Comparison of ENCODE assay signal across 14 cellular contexts in the genomic region with DNA sequence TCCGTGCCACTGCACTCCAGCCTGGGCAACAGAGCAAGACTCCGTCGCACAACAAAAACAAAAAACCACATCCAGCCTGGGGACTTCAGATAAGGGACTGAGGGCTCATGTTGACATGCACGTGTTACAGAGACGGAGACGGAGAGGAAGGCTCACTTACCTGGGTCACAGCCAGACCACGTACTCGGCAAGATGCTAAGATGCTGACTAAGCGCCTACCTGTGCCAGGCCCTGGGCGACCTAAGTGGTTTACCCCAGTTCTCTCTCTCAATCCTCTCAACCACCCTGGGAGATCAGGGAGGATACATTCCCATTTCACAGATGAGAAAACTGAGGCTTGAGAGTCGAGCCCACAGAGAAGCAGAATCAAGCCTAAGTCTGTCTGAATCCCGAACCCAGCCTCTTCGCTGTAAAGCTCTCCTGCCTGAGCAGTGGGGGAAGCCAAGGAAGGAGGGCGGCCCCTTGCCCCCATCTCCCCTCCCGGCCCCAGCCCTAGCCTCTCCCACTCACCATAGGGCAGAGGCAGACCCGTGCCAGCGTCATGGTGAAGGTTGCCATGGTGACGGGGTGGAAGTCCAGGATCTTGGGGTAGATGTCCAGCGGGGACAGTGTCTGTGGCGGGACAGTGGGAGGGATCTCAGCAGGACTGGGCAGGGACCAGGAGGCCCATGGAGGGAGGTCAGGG. TPM values are rescaled to one million over a fixed set of nuclear protein-coding genes. Genes with fewer than 3 reads are reported as not detected.
DNase-seq lines count a peak whose midpoint lies in the region; ATAC-seq, FAIRE-seq and TF ChIP-seq lines count a peak whose summit lies in the region.
"Had no signal": no experiment of that assay in that cellular context is flagged by ENCODE, and none has a peak within 500 bp of the region (broad histone marks: within the 10 kb centered on the region; RNA-seq: fewer than 3 reads in every experiment).

No MANE protein-coding gene starts in this region.

- no peak overlapping the region for H3K4me3 ChIP-seq in H7 (ENCODE audit: insufficient read depth, low read depth, low read length)
- no peak overlapping the region for H3K4me3 ChIP-seq in H1 (ENCODE audit: extremely low read depth in 1 of 4, insufficient read depth in 2 of 4, low read depth in 3 of 4, low read length in 4 of 4)
- H3K4me3 ChIP-seq in mucosa of descending colon = no peak overlapping the region
- no peak overlapping the region for H3K4me3 ChIP-seq in heart right ventricle
- H3K4me3 ChIP-seq: Peyer's patch had no signal

- no peaks in the 10 kb centered on the region for H3K79me2 ChIP-seq in H1 (ENCODE audit: control insufficient read depth in 1 of 2, insufficient read depth in 2 of 2, low read length in 2 of 2)

- no peaks in the 10 kb centered on the region for H3K23me2 ChIP-seq in H1 (ENCODE audit: low read depth, low read length)

- H3K4me2 ChIP-seq in H1 (ENCODE audit: insufficient read depth in 1 of 2, low read depth in 2 of 2, low read length in 2 of 2) = no peak overlapping the region

- H3K18ac ChIP-seq in H1 (ENCODE audit: extremely low read depth, low read length) = no peak overlapping the region

- no peak overlapping the region for H2BK12ac ChIP-seq in H1 (ENCODE audit: low read depth, low read length)

- CTCF ChIA-PET in H1 (lab: Charles Lee; ENCODE audit: partially characterized antibody) = interaction anchor here (1.2 to 1.3 kb wide), 2 partner anchors 12 to 28 kb away, joined by 3 read pairs; no protein-coding TSS in a partner anchor

- no peak overlapping the region for H3K56ac ChIP-seq in H1 (replicated peaks; ENCODE audit: insufficient read length, low read depth, low read length)

- no peak for TF ChIP-seq EP300 in H1 (IDR thresholded peaks at IDR 0.05; ENCODE audit: borderline replicate concordance in 1 of 2, low read depth in 2 of 2, low read length in 2 of 2)

- H3K9me3 ChIP-seq in H1 (ENCODE audit: insufficient read depth in 2 of 2, low read depth in 1 of 2, low read length in 1 of 2) = no peaks in the 10 kb centered on the region
- no peaks in the 10 kb centered on the region for H3K9me3 ChIP-seq in mucosa of descending colon
- H3K9me3 ChIP-seq in heart right ventricle = no peaks in the 10 kb centered on the region
- H3K9me3 ChIP-seq: Peyer's patch had no signal

- FAIRE-seq in H1 (lab: Jason Lieb, UNC) = no peak

- no peak for ATAC-seq in mucosa of descending colon
- no peak for ATAC-seq in heart right ventricle
- ATAC-seq: CD8-positive, alpha-beta T cell had no signal

- H3K4me1 ChIP-seq in H1 (replicated peaks in 1 of 4; ENCODE audit: control insufficient read depth in 3 of 4, insufficient read depth in 4 of 4, low read length in 3 of 4) (no peaks in the 10 kb centered on the region), mucosa of descending colon (ENCODE audit: low read depth) (no peaks in the 10 kb centered on the region), heart right ventricle (no peaks in the 10 kb centered on the region)
- H3K4me1 ChIP-seq: Peyer's patch had no signal

- no peak overlapping the region for H4K5ac ChIP-seq in H1 (ENCODE audit: insufficient read length, low read depth, low read length)

- peaks cover 0 to 30% of the 10 kb centered on the region in 2 experiments for H4K20me1 ChIP-seq in H1 (replicated peaks in 1 of 2; ENCODE audit: control insufficient read depth in 1 of 2, insufficient read depth in 2 of 2, low read length in 2 of 2)

- H2AFZ ChIP-seq in H1 (ENCODE audit: low read length) = no peak overlapping the region

- H3K4ac ChIP-seq in H1 (replicated peaks; ENCODE audit: insufficient read length, low read depth, low read length) = no peak overlapping the region

- intact Hi-C loops in mucosa of descending colon (cut with DNase I, micrococcal nuclease) = no loop called here
- intact Hi-C loops in heart right ventricle (cut with DNase I) = no loop called here

- no peak overlapping the region for H2BK5ac ChIP-seq in H1 (ENCODE audit: low read depth, low read length)

- peaks cover 2% of the 10 kb centered on the region; the same call in 1 of the 2 replicates for H3K79me1 ChIP-seq in H1 (ENCODE audit: low read depth, low read length)

- H2BK15ac ChIP-seq in H1 (ENCODE audit: low read length) = no peak overlapping the region

- POLR2A ChIA-PET in H1 (lab: Charles Lee; ENCODE audit: partially characterized antibody) = interaction anchor here (1.6 to 3.1 kb wide), 2 partner anchors 8 to 10 kb away, joined by 5 to 25 read pairs; no protein-coding TSS in a partner anchor

- no peak overlapping the region for H2BK20ac ChIP-seq in H1 (ENCODE audit: low read length)

- H3K14ac ChIP-seq in H1 (ENCODE audit: insufficient read length) = no peak overlapping the region

- no peak overlapping the region for H2BK120ac ChIP-seq in H1 (replicated peaks; ENCODE audit: low read depth, low read length)

- no peak overlapping the region for H3K27ac ChIP-seq in H1 (ENCODE audit: low read depth, low read length)
- H3K27ac ChIP-seq in heart right ventricle = no peak overlapping the region
- H3K27ac ChIP-seq: Peyer's patch had no signal

- no peak overlapping the region for H2AK5ac ChIP-seq in H1 (ENCODE audit: low read depth, low read length)

- no peak overlapping the region for H3K9ac ChIP-seq in H1 (replicated peaks in 1 of 4; ENCODE audit: extremely low read depth in 1 of 4, low read depth in 3 of 4, low read length in 3 of 4)

- no peak overlapping the region for H4K91ac ChIP-seq in H1 (replicated peaks; ENCODE audit: insufficient read length, low read length)

- no peak overlapping the region for H3K23ac ChIP-seq in H1 (ENCODE audit: insufficient read length)

- no peak for TF ChIP-seq CTCF in H1 (IDR thresholded peaks at IDR 0.05; ENCODE audit: control extremely low read depth in 1 of 3, insufficient read depth in 1 of 3, low read depth in 1 of 3, low read length in 3 of 3)
- no peak for TF ChIP-seq CTCF in mucosa of descending colon (IDR thresholded peaks at IDR 0.05)
- TF ChIP-seq CTCF in heart right ventricle (IDR thresholded peaks at IDR 0.05) = no peak

- peaks cover 62% of the 10 kb centered on the region for H3K36me3 ChIP-seq in H7 (replicated peaks; ENCODE audit: control insufficient read depth, insufficient read depth, low read length)
- H3K36me3 ChIP-seq in H1 (ENCODE audit: control insufficient read depth in 2 of 4, insufficient read depth in 4 of 4, low read length in 3 of 4) = peaks cover 27 to 72% (median 56%) of the 10 kb centered on the region in 4 experiments
- no peaks in the 10 kb centered on the region for H3K36me3 ChIP-seq in mucosa of descending colon (ENCODE audit: low read depth)
- H3K36me3 ChIP-seq in heart right ventricle = peaks cover 0 to 97% (median 8%) of the 10 kb centered on the region in 9 donors

- H3K27me3 ChIP-seq in H7 (ENCODE audit: control insufficient read depth, insufficient read depth, low read length) (no peaks in the 10 kb centered on the region), H1 (replicated peaks in 1 of 4; ENCODE audit: control insufficient read depth in 3 of 4, extremely low read depth in 1 of 4, insufficient read depth in 3 of 4, low read length in 3 of 4) (no peaks in the 10 kb centered on the region), heart right ventricle (no peaks in the 10 kb centered on the region)
- H3K27me3 ChIP-seq: Peyer's patch had no signal

- 95% methylated on average over 17 of the region's 20 CpGs; no CpG with 5 or more reads in 1 of the 2 experiments for WGBS in H1 (ENCODE audit: extremely low coverage in 1 of 2, insufficient coverage in 1 of 2, insufficient read length in 1 of 2, insufficient replicate concordance in 2 of 2, low coverage in 1 of 2, low lambda C conversion rate in 2 of 2, missing lambda C conversion rate in 1 of 2), 2 experiments
- WGBS in heart right ventricle, 2 donors = 92 to 93% methylated on average over 20 of the region's 20 CpGs

- H4K8ac ChIP-seq in H1 (ENCODE audit: extremely low read depth, insufficient read depth, low read length) = no peak overlapping the region

- no peak for TF ChIP-seq RAD21 in H1 (IDR thresholded peaks at IDR 0.05 in 1 of 2, conservative IDR thresholded peaks at IDR 0.05 in 1 of 2; ENCODE audit: low read depth in 2 of 2, low read length in 2 of 2)

- TF ChIP-seq POLR2A in H1 (IDR thresholded peaks at IDR 0.05; ENCODE audit: control extremely low read depth in 1 of 2, low read depth in 2 of 2, low read length in 2 of 2) = no peak

- DNase-seq in H7 (peak; percentile 30), H1 (ENCODE audit: low read depth in 1 of 2, low spot score in 2 of 2) (no peak), mucosa of descending colon (no peak), heart right ventricle (no peak)
- DNase-seq: CD8-positive, alpha-beta T cell; GF-D8; NCI-H1048; NCI-H146; NCI-H2081 treated with DMSO at 0.1 percent for 48 hours; NCI-H524; Peyer's patch; SHP77 treated with DMSO at 0.1 percent for 48 hours had no signal

RNA-seq across cellular contexts. Expression of a gene that starts 13.5 kb away (rescaled TPM):
- 48.7 and 54.2 TPM in 2 replicates for total RNA-seq in H7 (2014; rRNA removed; shearing (Covaris generic))
- 93.4 and 107 TPM in 2 replicates for total RNA-seq in H1 (2021; fragmentation: NEBNext Ultra II Directional; extraction: Animal tissue kit (Norgen Biotek cat#: 25700))
- polyA plus RNA-seq in H1 (2011; rRNA removed) = 117 and 197 TPM in 2 replicates
- polyA plus RNA-seq in H1 (2011; cell fraction: cytosol; rRNA removed) = 88.3 TPM
- 444 TPM for polyA plus RNA-seq in H1 (2011; cell fraction: nucleus; rRNA removed)
- polyA plus RNA-seq in H1 (2012, experiment 1 of 2) = 88.6 to 99.0 TPM (median 95.0 TPM) in 4 replicates
- polyA plus RNA-seq in H1 (2012, experiment 2 of 2) = 70.3 TPM
- 71.7 TPM for polyA plus RNA-seq in H1 (2013, experiment 1 of 2)
- polyA plus RNA-seq in H1 (2013, experiment 2 of 2) = 65.8 TPM
- 136 and 156 TPM in 2 replicates for polyA minus RNA-seq in H1 (2011; rRNA and poly(A)+ RNA removed)
- polyA minus RNA-seq in H1 (2011; cell fraction: cytosol; rRNA and poly(A)+ RNA removed) = 49.8 TPM
- 65.9 TPM for polyA minus RNA-seq in H1 (2011; cell fraction: nucleus; rRNA and poly(A)+ RNA removed)
- total RNA-seq in mucosa of descending colon = 10 to 100 TPM; 11.2 to 22.9 (median 14.7) TPM
- 10 to 100 TPM; 11.4 to 15.2 (median 14.1) TPM for total RNA-seq in heart right ventricle
- 10 to 100 TPM in 1 of 2 donors, 1 to 10 TPM in 1; 6.5 to 11.8 TPM for polyA plus RNA-seq in heart right ventricle

RNA-seq across cellular contexts. Expression of a gene that starts 16.4 kb away (rescaled TPM):
- total RNA-seq in H7 (2014; rRNA removed; shearing (Covaris generic)) = 1.6 and 1.8 TPM in 2 replicates
- total RNA-seq in H1 (2021; fragmentation: NEBNext Ultra II Directional; extraction: Animal tissue kit (Norgen Biotek cat#: 25700)) = 2.8 and 3.2 TPM in 2 replicates
- polyA plus RNA-seq in H1 (2011; rRNA removed) (1.3 and 2.4 TPM in 2 replicates), heart right ventricle (under 1 TPM in 1 of 2 donors, not detected in 1; 0.16 TPM)
- 2.7 TPM for polyA plus RNA-seq in H1 (2011; cell fraction: cytosol; rRNA removed)
- polyA plus RNA-seq in H1 (2011; cell fraction: nucleus; rRNA removed) = 3.0 TPM
- 0.50 to 1.9 TPM (median 1.8 TPM) in 4 replicates for polyA plus RNA-seq in H1 (2012, experiment 1 of 2)
- polyA plus RNA-seq in H1 (2012, experiment 2 of 2) = 2.0 TPM
- polyA plus RNA-seq in H1 (2013, experiment 1 of 2) = 3.0 TPM
- polyA plus RNA-seq in H1 (2013, experiment 2 of 2) = 2.4 TPM
- polyA minus RNA-seq in H1 (2011; rRNA and poly(A)+ RNA removed) = 0.41 and 0.50 TPM in 2 replicates
- polyA minus RNA-seq in H1 (2011; cell fraction: cytosol; rRNA and poly(A)+ RNA removed) = 1.0 TPM
- 1.00 TPM for polyA minus RNA-seq in H1 (2011; cell fraction: nucleus; rRNA and poly(A)+ RNA removed)
- total RNA-seq in mucosa of descending colon (not detected), heart right ventricle (under 1 TPM in 2 of 10 donors, not detected in 8; 0.14 TPM)
- total RNA-seq: CD8-positive, alpha-beta T cell; Peyer's patch had no signal

RNA-seq across cellular contexts. Expression of a gene that starts 34.2 kb away (rescaled TPM):
- not detected in 2 replicates for total RNA-seq in H7 (2014; rRNA removed; shearing (Covaris generic))
- not detected in 2 replicates for total RNA-seq in H1 (2021; fragmentation: NEBNext Ultra II Directional; extraction: Animal tissue kit (Norgen Biotek cat#: 25700))
- 0.08 and 0.09 TPM in 2 replicates for polyA plus RNA-seq in H1 (2011; rRNA removed)
- 0.09 TPM for polyA plus RNA-seq in H1 (2011; cell fraction: cytosol; rRNA removed)
- 0.06 TPM for polyA plus RNA-seq in H1 (2011; cell fraction: nucleus; rRNA removed)
- 0.13 to 0.28 TPM in 2 of 4 replicates, not detected in the others for polyA plus RNA-seq in H1 (2012, experiment 1 of 2)
- 0.09 TPM for polyA plus RNA-seq in H1 (2012, experiment 2 of 2)
- polyA plus RNA-seq in H1 (2013, experiment 1 of 2) = 0.06 TPM
- polyA plus RNA-seq in H1 (2013, experiment 2 of 2) = 0.06 TPM
- polyA minus RNA-seq in H1 (2011; rRNA and poly(A)+ RNA removed) = not detected in 2 replicates
- polyA minus RNA-seq in H1 (2011; cell fraction: cytosol; rRNA and poly(A)+ RNA removed) = not detected
- polyA minus RNA-seq in H1 (2011; cell fraction: nucleus; rRNA and poly(A)+ RNA removed) = not detected
- 1 to 10 TPM; 1.1 to 2.0 (median 1.6) TPM for total RNA-seq in mucosa of descending colon
- total RNA-seq in heart right ventricle = 1,000 to 10,000 TPM; 3,088 to 7,765 (median 4,540) TPM
- 1,000 to 10,000 TPM; 2,078 to 4,353 TPM for polyA plus RNA-seq in heart right ventricle
- total RNA-seq: CD8-positive, alpha-beta T cell; HT1080; Peyer's patch had no signal
- polyA plus RNA-seq: BJ had no signal

RNA-seq across cellular contexts. Expression of a gene that starts 48.0 kb away (rescaled TPM):
- 12.8 and 18.9 TPM in 2 replicates for total RNA-seq in H7 (2014; rRNA removed; shearing (Covaris generic))
- 15.3 and 18.4 TPM in 2 replicates for total RNA-seq in H1 (2021; fragmentation: NEBNext Ultra II Directional; extraction: Animal tissue kit (Norgen Biotek cat#: 25700))
- polyA plus RNA-seq in H1 (2011; rRNA removed) (9.1 and 20.4 TPM in 2 replicates), heart right ventricle (100 to 1,000 TPM in 1 of 2 donors, 10 to 100 TPM in 1; 85.2 to 265 TPM)
- 12.5 TPM for polyA plus RNA-seq in H1 (2011; cell fraction: cytosol; rRNA removed)
- polyA plus RNA-seq in H1 (2011; cell fraction: nucleus; rRNA removed) = 39.1 TPM
- polyA plus RNA-seq in H1 (2012, experiment 1 of 2) = 25.0 to 32.4 TPM (median 29.9 TPM) in 4 replicates
- 28.1 TPM for polyA plus RNA-seq in H1 (2012, experiment 2 of 2)
- polyA plus RNA-seq in H1 (2013, experiment 1 of 2) = 35.0 TPM
- 27.2 TPM for polyA plus RNA-seq in H1 (2013, experiment 2 of 2)
- 4.3 and 7.5 TPM in 2 replicates for polyA minus RNA-seq in H1 (2011; rRNA and poly(A)+ RNA removed)
- 19.8 TPM for polyA minus RNA-seq in H1 (2011; cell fraction: cytosol; rRNA and poly(A)+ RNA removed)
- polyA minus RNA-seq in H1 (2011; cell fraction: nucleus; rRNA and poly(A)+ RNA removed) = 12.2 TPM
- total RNA-seq in mucosa of descending colon (10 to 100 TPM; 21.1 to 36.7 (median 30.8) TPM), heart right ventricle (100 to 1,000 TPM; 134 to 204 (median 166) TPM)

RNA-seq across cellular contexts. Expression of a gene that starts 49.5 kb away (rescaled TPM):
- 35.8 and 39.6 TPM in 2 replicates for total RNA-seq in H7 (2014; rRNA removed; shearing (Covaris generic))
- total RNA-seq in H1 (2021; fragmentation: NEBNext Ultra II Directional; extraction: Animal tissue kit (Norgen Biotek cat#: 25700)) = 34.8 and 38.0 TPM in 2 replicates
- 16.8 and 18.4 TPM in 2 replicates for polyA plus RNA-seq in H1 (2011; rRNA removed)
- 16.6 TPM for polyA plus RNA-seq in H1 (2011; cell fraction: cytosol; rRNA removed)
- polyA plus RNA-seq in H1 (2011; cell fraction: nucleus; rRNA removed) = 10.3 TPM
- polyA plus RNA-seq in H1 (2012, experiment 1 of 2) = 20.0 to 27.9 TPM (median 23.6 TPM) in 4 replicates
- 18.3 TPM for polyA plus RNA-seq in H1 (2012, experiment 2 of 2)
- 42.2 TPM for polyA plus RNA-seq in H1 (2013, experiment 1 of 2)
- 43.6 TPM for polyA plus RNA-seq in H1 (2013, experiment 2 of 2)
- 8.2 and 8.3 TPM in 2 replicates for polyA minus RNA-seq in H1 (2011; rRNA and poly(A)+ RNA removed)
- polyA minus RNA-seq in H1 (2011; cell fraction: cytosol; rRNA and poly(A)+ RNA removed) = 21.5 TPM
- 14.5 TPM for polyA minus RNA-seq in H1 (2011; cell fraction: nucleus; rRNA and poly(A)+ RNA removed)
- total RNA-seq in mucosa of descending colon = 1 to 10 TPM; 3.2 to 4.1 (median 3.2) TPM
- 1 to 10 TPM; 4.1 to 9.8 (median 5.6) TPM for total RNA-seq in heart right ventricle
- 1 to 10 TPM; 5.1 to 8.2 TPM for polyA plus RNA-seq in heart right ventricle

Comparison
In these comparisons a context has a peak if more than half of its experiments do, and no peak if none do; other contexts are left out.
1. RNA of a gene that starts 34.2 kb away (total RNA-seq): 3,088 to 7,765 TPM in heart right ventricle; 1.1 to 2.0 TPM in mucosa of descending colon, not detected in H7 and not detected in H1; every median in the first group is over 1,000 times any median in the second.